In the genomic region with DNA sequence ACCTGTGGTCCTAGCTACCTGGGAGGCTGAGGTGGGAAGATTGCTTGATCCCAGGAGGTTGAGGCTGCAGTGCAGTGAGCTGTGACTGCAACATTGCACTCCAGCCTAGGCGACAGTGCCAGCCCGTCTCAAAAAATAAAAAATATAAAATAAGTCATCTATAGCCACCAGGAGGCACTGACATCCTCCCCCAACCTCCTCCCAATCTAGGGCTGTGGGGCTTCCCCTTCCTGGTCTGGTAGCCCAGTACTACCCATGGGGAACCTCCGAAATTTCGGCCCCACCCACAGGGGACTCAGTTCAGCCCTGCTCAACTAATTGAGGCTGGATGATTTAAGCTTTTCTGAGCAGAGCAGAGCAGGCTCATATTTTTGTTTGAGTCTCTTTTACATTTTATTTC, we compare ENCODE assay signal across 9 cellular contexts. TPM values are rescaled to one million over a fixed set of nuclear protein-coding genes. Genes with fewer than 3 reads are reported as not detected.
DNase-seq lines count a peak whose midpoint lies in the region; ATAC-seq, FAIRE-seq and TF ChIP-seq lines count a peak whose summit lies in the region.
"Had no signal": no experiment of that assay in that cellular context is flagged by ENCODE, and none has a peak within 500 bp of the region (broad histone marks: within the 10 kb centered on the region; RNA-seq: fewer than 3 reads in every experiment).

No MANE protein-coding gene starts in this region.

- H3K36me3 Mint-ChIP-seq in HFFc6 (ENCODE audit: low read depth) (no peaks in the 10 kb centered on the region), Calu3 (ENCODE audit: insufficient read depth, unreplicated experiment) (peaks cover 18% of the 10 kb centered on the region)

- H3K27ac Mint-ChIP-seq in HFFc6 (no peak overlapping the region), Calu3 (ENCODE audit: unreplicated experiment) (no peak overlapping the region)

- H3K4me2 ChIP-seq in SK-N-SH (no peak overlapping the region), K562 (ENCODE audit: insufficient read depth, low read length) (no peak overlapping the region)

- peak; percentile 55 for ATAC-seq in K562
- no peak for ATAC-seq in psoas muscle

- H3K9me3 Mint-ChIP-seq in HFFc6 (no peaks in the 10 kb centered on the region), Calu3 (ENCODE audit: low read depth, unreplicated experiment) (no peaks in the 10 kb centered on the region)

- CTCF ChIA-PET in SK-N-SH (lab: Yijun Ruan, JAX), result interaction anchor here (1.0 to 4.1 kb wide), 6 partner anchors 9 to 36 kb away, joined by 3 to 34 read pairs (median 3); a partner anchor contains a TSS
- CTCF ChIA-PET in K562 (lab: Yijun Ruan, JAX; ENCODE audit: low intra/inter-chr PET ratio), result interaction anchor here (0.9 to 1.3 kb wide), 2 partner anchors 28 to 34 kb away, joined by 3 to 10 read pairs; no protein-coding TSS in a partner anchor
- CTCF ChIA-PET in Calu3 (lab: Charles Lee), result interaction anchor here (0.6 to 0.9 kb wide), 2 partner anchors 9 to 22 kb away, joined by 3 read pairs; no protein-coding TSS in a partner anchor

- H3K27ac ChIP-seq in SK-N-SH (ENCODE audit: low read depth in 2 of 2, low read length in 1 of 2), result no peak overlapping the region
- no peak overlapping the region for H3K27ac ChIP-seq in K562 (ENCODE audit: extremely low read depth, low read depth, low read length)
- no peak overlapping the region for H3K27ac ChIP-seq in psoas muscle

- H3K9ac ChIP-seq in SK-N-SH (no peak overlapping the region), K562 (ENCODE audit: insufficient read depth in 1 of 2, low read depth in 2 of 2, low read length in 2 of 2) (peak overlapping the region in 1 of 2 experiments; percentile 55; a peak in 1 of 4 replicates)

- H3K4me1 Mint-ChIP-seq in HFFc6 (ENCODE audit: low read depth), result peaks cover 16% of the 10 kb centered on the region
- peaks cover 30% of the 10 kb centered on the region for H3K4me1 Mint-ChIP-seq in Calu3 (ENCODE audit: low read depth, unreplicated experiment)

- no peak overlapping the region for H3K4me3 Mint-ChIP-seq in HFFc6
- no peak overlapping the region for H3K4me3 Mint-ChIP-seq in Calu3 (ENCODE audit: low read depth, unreplicated experiment)

- H3K4me3 ChIP-seq in GM12875 (ENCODE audit: low read depth, low read length) (no peak overlapping the region), SK-N-SH (ENCODE audit: low read depth in 2 of 2, low read length in 1 of 2) (no peak overlapping the region), K562 (no peak overlapping the region), psoas muscle (no peak overlapping the region)
- H3K4me3 ChIP-seq: lung had no signal

- POLR2A ChIA-PET in SK-N-SH (lab: Yijun Ruan, JAX), result interaction anchor here (1.0 kb wide), 1 partner anchor 39 kb away, joined by 3 read pairs; a partner anchor contains a TSS
- POLR2A ChIA-PET in K562 (lab: Yijun Ruan, JAX), result interaction anchor here (0.7 kb wide), 1 partner anchor 48 kb away, joined by 4 read pairs; no protein-coding TSS in a partner anchor

- H3K9me3 ChIP-seq in SK-N-SH (no peaks in the 10 kb centered on the region), K562 (replicated peaks; ENCODE audit: control insufficient read depth, insufficient read depth, low read depth, low read length) (no peaks in the 10 kb centered on the region), psoas muscle (no peaks in the 10 kb centered on the region)

- DNase-seq in HFFc6 (no peak), SK-N-SH (peak; percentile 57), K562 (ENCODE audit: extremely low read depth in 1 of 4, low spot score in 3 of 4) (peak; percentile 54 to 69 (median 62)), psoas muscle (peak in 1 of 2 donors; percentile 50), ecto neural progenitor cell (ENCODE audit: low spot score) (no peak), amniotic stem cell (lab: John Stamatoyannopoulos, UW) (no peak), Calu3 (no peak)

- peaks cover 24% of the 10 kb centered on the region for H3K27me3 ChIP-seq in SK-N-SH (ENCODE audit: insufficient read depth)
- H3K27me3 ChIP-seq in K562 (ENCODE audit: control insufficient read depth in 2 of 2, insufficient read depth in 2 of 2, low read length in 2 of 2), result peaks cover 2 to 11% of the 10 kb centered on the region in 2 experiments; a peak in 2 of 5 replicates
- H3K27me3 ChIP-seq in psoas muscle (ENCODE audit: insufficient read depth in 3 of 3, low read length in 2 of 3), result peaks cover 0 to 5% (median 2%) of the 10 kb centered on the region in 3 donors

- H3K9me2 ChIP-seq in SK-N-SH, result no peaks in the 10 kb centered on the region

- H3K9me1 ChIP-seq in K562 (ENCODE audit: control insufficient read depth, insufficient read depth, low read length), result no peaks in the 10 kb centered on the region

- intact Hi-C loops in K562 (cut with micrococcal nuclease), result loop anchor here (2.0 kb wide), 1 partner anchor 29 kb away; no protein-coding TSS in a partner anchor
- intact Hi-C loops in psoas muscle (cut with DNase I), result loop anchor here (5.0 kb wide), 1 partner anchor 34 kb away; no protein-coding TSS in a partner anchor
- intact Hi-C loops in Calu3 (cut with micrococcal nuclease; ENCODE audit: unreplicated experiment), result no loop called here

- no peak for TF ChIP-seq RAD21 in SK-N-SH (IDR thresholded peaks at IDR 0.05; ENCODE audit: low read length)
- TF ChIP-seq RAD21 in K562 (CRISPR knock-in tag; conservative IDR thresholded peaks at IDR 0.05 in 1 of 2, IDR thresholded peaks at IDR 0.05 in 1 of 2), result peak; percentile 32 to 53

- H3K27me3 Mint-ChIP-seq in HFFc6 (ENCODE audit: insufficient read depth) (peaks cover 34% of the 10 kb centered on the region), Calu3 (ENCODE audit: unreplicated experiment) (peaks cover 50% of the 10 kb centered on the region)

- H3F3A ChIP-seq in SK-N-SH (replicated peaks; ENCODE audit: insufficient read depth), result peaks cover 7% of the 10 kb centered on the region

- H3K36me3 ChIP-seq in SK-N-SH (replicated peaks in 1 of 2; ENCODE audit: control insufficient read depth in 1 of 2, insufficient read depth in 2 of 2, low read length in 1 of 2), result no peaks in the 10 kb centered on the region
- H3K36me3 ChIP-seq in K562 (ENCODE audit: control insufficient read depth, insufficient read depth, low read length), result no peaks in the 10 kb centered on the region
- no peaks in the 10 kb centered on the region for H3K36me3 ChIP-seq in psoas muscle (ENCODE audit: insufficient read depth in 1 of 2, low read depth in 1 of 2)

- TF ChIP-seq EP300 in SK-N-SH (IDR thresholded peaks at IDR 0.05; ENCODE audit: borderline replicate concordance in 1 of 2, low read depth in 1 of 2, low read length in 1 of 2) (no peak), K562 (IDR thresholded peaks at IDR 0.05; ENCODE audit: low read length) (no peak)

- BruUV-seq in K562 (replicated peaks; lab: Mats Ljungman, UMichigan) (no TSS peak), Calu3 (replicated peaks; lab: Mats Ljungman, UMichigan) (no TSS peak)

- 21% methylated on average over 4 of the region's 4 CpGs for WGBS in SK-N-SH (ENCODE audit: low lambda C conversion rate)
- WGBS in K562 (ENCODE audit: insufficient coverage, low coverage, missing lambda C conversion rate), result 1% methylated on average over 4 of the region's 4 CpGs
- 30 to 42% (median 35%) methylated on average over 4 of the region's 4 CpGs for WGBS in psoas muscle, 3 donors

- peaks cover 8 to 9% of the 10 kb centered on the region in 2 experiments; a peak in 2 of 4 replicates for H3K4me1 ChIP-seq in SK-N-SH (ENCODE audit: control insufficient read depth in 1 of 2, insufficient read depth in 2 of 2, low read depth in 1 of 2, low read length in 1 of 2)
- H3K4me1 ChIP-seq in K562 (replicated peaks in 1 of 2; ENCODE audit: control insufficient read depth in 2 of 2, insufficient read depth in 2 of 2, low read length in 2 of 2), result peaks cover 14 to 32% of the 10 kb centered on the region in 2 experiments
- H3K4me1 ChIP-seq in psoas muscle, result peaks cover 5% of the 10 kb centered on the region

- FAIRE-seq in K562 (lab: Jason Lieb, UNC), result no peak

- peak; percentile 55; the same call in 1 of the 2 replicates for TF ChIP-seq CTCF in GM12875 (IDR thresholded peaks at IDR 0.05; ENCODE audit: borderline replicate concordance, insufficient read depth, low read depth, low read length)
- TF ChIP-seq CTCF in HFFc6 (IDR thresholded peaks at IDR 0.05), result peak; percentile 57
- TF ChIP-seq CTCF in SK-N-SH (IDR thresholded peaks at IDR 0.05), result peak; percentile 48
- TF ChIP-seq CTCF in K562 (IDR thresholded peaks at IDR 0.05 in 2 of 3, conservative IDR thresholded peaks at IDR 0.05 in 1 of 3; ENCODE audit: insufficient read depth in 2 of 3, low read depth in 1 of 3, low read length in 3 of 3), result peak; percentile 65 to 67 (median 66)
- TF ChIP-seq CTCF in psoas muscle (IDR thresholded peaks at IDR 0.05), result peak; percentile 14
- no peak for TF ChIP-seq CTCF in Calu3 (IDR thresholded peaks at IDR 0.05; ENCODE audit: unreplicated experiment)

- no peaks in the 10 kb centered on the region for H4K20me1 ChIP-seq in SK-N-SH (ENCODE audit: insufficient read depth)
- H4K20me1 ChIP-seq in K562 (replicated peaks; ENCODE audit: control insufficient read depth, insufficient read depth, low read length), result no peaks in the 10 kb centered on the region

- H3K79me2 ChIP-seq in SK-N-SH (ENCODE audit: insufficient read depth) (no peaks in the 10 kb centered on the region), K562 (ENCODE audit: control insufficient read depth, insufficient read depth, low read length) (no peaks in the 10 kb centered on the region)

- H2AFZ ChIP-seq in SK-N-SH (ENCODE audit: low read depth), result no peak overlapping the region
- peak overlapping the region; percentile 68 for H2AFZ ChIP-seq in K562 (ENCODE audit: low read depth, low read length)

- in situ Hi-C loops in K562 (cut with MboI), result no loop called here

- no peak for TF ChIP-seq POLR2A in K562 (conservative IDR thresholded peaks at IDR 0.05)

RNA-seq across cellular contexts. Expression of a gene that starts 3.2 kb away (rescaled TPM):
- total RNA-seq in HFFc6 (2021; fragmentation: NEBNext Ultra II Directional; extraction: Animal tissue kit (Norgen Biotek cat#: 25700)), result not detected
- 0.05 TPM in 1 of 2 replicates, not detected in the other for polyA plus RNA-seq in SK-N-SH (2012; rRNA removed)
- polyA plus RNA-seq in SK-N-SH (2012; cell fraction: cytosol; rRNA removed), result not detected in 2 replicates
- 0.08 and 0.16 TPM in 2 replicates for polyA plus RNA-seq in SK-N-SH (2012; cell fraction: nucleus; rRNA removed)
- not detected in 2 replicates for total RNA-seq in K562 (2011; cell fraction: chromatin; rRNA removed; ENCODE audit: low replicate concordance)
- 0.17 TPM in 1 of 2 replicates, not detected in the other for total RNA-seq in K562 (2011; cell fraction: nucleolus; rRNA removed)
- 0.37 TPM in 1 of 2 replicates, not detected in the other for total RNA-seq in K562 (2011; cell fraction: nucleoplasm; rRNA removed)
- total RNA-seq in K562 (2014; rRNA removed), result not detected in 2 replicates
- total RNA-seq in K562 (2014; rRNA removed; fragmentation: Illumina TruSeq; extraction: Trizol), result not detected in 2 replicates
- not detected in 2 replicates for total RNA-seq in K562 (2015; rRNA removed; fragmentation: Illumina TruSeq; extraction: Trizol)
- total RNA-seq in K562 (2021), result 0.16 and 0.22 TPM in 2 replicates
- not detected in 2 replicates for polyA plus RNA-seq in K562 (2011; rRNA removed)
- polyA plus RNA-seq in K562 (2011; cell fraction: cytosol; rRNA removed), result 0.03 TPM in 1 of 2 replicates, not detected in the other
- polyA plus RNA-seq in K562 (2011; cell fraction: nucleus; rRNA removed), result 0.10 TPM in 1 of 2 replicates, not detected in the other
- polyA plus RNA-seq in K562 (2012), result 0.14 TPM in 1 of 2 replicates, not detected in the other
- polyA plus RNA-seq in K562 (2014; fragmentation: Illumina TruSeq; extraction: Trizol), result not detected in 2 replicates
- polyA plus RNA-seq in K562 (2014; fragmentation: Nextera tagmentation; extraction: Ambion mirVana), result not detected
- not detected in 2 replicates for polyA plus RNA-seq in K562 (2014; rRNA removed)
- polyA minus RNA-seq in K562 (2011; rRNA and poly(A)+ RNA removed), result not detected in 2 replicates
- not detected in 2 replicates for polyA minus RNA-seq in K562 (2011; cell fraction: cytosol; rRNA and poly(A)+ RNA removed)
- polyA minus RNA-seq in K562 (2011; cell fraction: nucleus; rRNA and poly(A)+ RNA removed), result not detected in 2 replicates
- under 1 TPM in 1 of 4 donors, not detected in 3; 0.16 TPM for total RNA-seq in psoas muscle
- polyA plus RNA-seq in psoas muscle, result under 1 TPM in 1 of 3 donors, not detected in 2; 0.07 TPM
- not detected in 2 replicates for total RNA-seq in Calu3 (2022)

RNA-seq across cellular contexts. Expression of a gene that starts 16.5 kb away (rescaled TPM):
- 10 to 100 TPM in 2 of 6 experiments, 1 to 10 TPM in 4; 7.6 to 10.2 (median 9.5) TPM for total RNA-seq in HFFc6 (2021; fragmentation: NEBNext Ultra II Directional; extraction: Animal tissue kit (Norgen Biotek cat#: 25700))
- polyA plus RNA-seq in SK-N-SH (2012; rRNA removed) (7.6 and 9.7 TPM in 2 replicates), K562 (2011; rRNA removed) (3.6 and 4.7 TPM in 2 replicates), K562 (2014; fragmentation: Illumina TruSeq; extraction: Trizol) (3.3 and 5.0 TPM in 2 replicates), K562 (2014; fragmentation: Nextera tagmentation; extraction: Ambion mirVana) (not detected), K562 (2014; rRNA removed) (8.3 and 8.7 TPM in 2 replicates), psoas muscle (1 to 10 TPM; 1.9 to 5.4 (median 4.6) TPM)
- polyA plus RNA-seq in SK-N-SH (2012; cell fraction: cytosol; rRNA removed), result 3.8 and 6.7 TPM in 2 replicates
- 17.6 and 22.7 TPM in 2 replicates for polyA plus RNA-seq in SK-N-SH (2012; cell fraction: nucleus; rRNA removed)
- total RNA-seq in K562 (2011; cell fraction: chromatin; rRNA removed; ENCODE audit: low replicate concordance), result 3.9 and 8.4 TPM in 2 replicates
- 8.7 and 9.3 TPM in 2 replicates for total RNA-seq in K562 (2011; cell fraction: nucleolus; rRNA removed)
- total RNA-seq in K562 (2011; cell fraction: nucleoplasm; rRNA removed), result 3.0 and 3.1 TPM in 2 replicates
- total RNA-seq in K562 (2014; rRNA removed) (11.8 and 14.2 TPM in 2 replicates), K562 (2014; rRNA removed; fragmentation: Illumina TruSeq; extraction: Trizol) (1.9 and 2.4 TPM in 2 replicates), K562 (2015; rRNA removed; fragmentation: Illumina TruSeq; extraction: Trizol) (5.1 and 5.4 TPM in 2 replicates), K562 (2021) (9.4 and 10.1 TPM in 2 replicates), psoas muscle (1 to 10 TPM; 1.8 to 4.1 (median 1.9) TPM), Calu3 (2022) (17.2 and 17.7 TPM in 2 replicates)
- polyA plus RNA-seq in K562 (2011; cell fraction: cytosol; rRNA removed), result 6.0 and 16.0 TPM in 2 replicates
- 6.6 and 12.0 TPM in 2 replicates for polyA plus RNA-seq in K562 (2011; cell fraction: nucleus; rRNA removed)
- polyA plus RNA-seq in K562 (2012), result 6.3 and 12.0 TPM in 2 replicates
- 0.81 and 2.0 TPM in 2 replicates for polyA minus RNA-seq in K562 (2011; rRNA and poly(A)+ RNA removed)
- polyA minus RNA-seq in K562 (2011; cell fraction: cytosol; rRNA and poly(A)+ RNA removed), result 4.6 and 6.7 TPM in 2 replicates
- 1.9 and 2.6 TPM in 2 replicates for polyA minus RNA-seq in K562 (2011; cell fraction: nucleus; rRNA and poly(A)+ RNA removed)

RNA-seq across cellular contexts. Expression of a gene that starts 30.4 kb away (rescaled TPM):
- total RNA-seq in HFFc6 (2021; fragmentation: NEBNext Ultra II Directional; extraction: Animal tissue kit (Norgen Biotek cat#: 25700)), result 1 to 10 TPM in 5 of 6 experiments, under 1 TPM in 1; 1.00 to 2.3 (median 1.7) TPM
- polyA plus RNA-seq in SK-N-SH (2012; rRNA removed), result 26.4 and 34.7 TPM in 2 replicates
- polyA plus RNA-seq in SK-N-SH (2012; cell fraction: cytosol; rRNA removed), result 21.8 and 21.9 TPM in 2 replicates
- polyA plus RNA-seq in SK-N-SH (2012; cell fraction: nucleus; rRNA removed), result 39.1 and 47.2 TPM in 2 replicates
- total RNA-seq in K562 (2011; cell fraction: chromatin; rRNA removed; ENCODE audit: low replicate concordance), result 1.1 TPM in 1 of 2 replicates, not detected in the other
- total RNA-seq in K562 (2011; cell fraction: nucleolus; rRNA removed), result 0.50 and 1.1 TPM in 2 replicates
- total RNA-seq in K562 (2011; cell fraction: nucleoplasm; rRNA removed), result not detected in 2 replicates
- total RNA-seq in K562 (2014; rRNA removed), result not detected in 2 replicates
- total RNA-seq in K562 (2014; rRNA removed; fragmentation: Illumina TruSeq; extraction: Trizol), result not detected in 2 replicates
- not detected in 2 replicates for total RNA-seq in K562 (2015; rRNA removed; fragmentation: Illumina TruSeq; extraction: Trizol)
- 1.5 and 2.2 TPM in 2 replicates for total RNA-seq in K562 (2021)
- 0.21 TPM in 1 of 2 replicates, not detected in the other for polyA plus RNA-seq in K562 (2011; rRNA removed)
- polyA plus RNA-seq in K562 (2011; cell fraction: cytosol; rRNA removed), result 0.40 TPM in 2 replicates
- 0.29 and 0.43 TPM in 2 replicates for polyA plus RNA-seq in K562 (2011; cell fraction: nucleus; rRNA removed)
- 1.0 and 5.1 TPM in 2 replicates for polyA plus RNA-seq in K562 (2012)
- 0.31 and 0.64 TPM in 2 replicates for polyA plus RNA-seq in K562 (2014; fragmentation: Illumina TruSeq; extraction: Trizol)
- polyA plus RNA-seq in K562 (2014; fragmentation: Nextera tagmentation; extraction: Ambion mirVana), result under 1 TPM; 0.24 to 0.42 TPM
- polyA plus RNA-seq in K562 (2014; rRNA removed), result 0.43 and 2.0 TPM in 2 replicates
- not detected in 2 replicates for polyA minus RNA-seq in K562 (2011; rRNA and poly(A)+ RNA removed)
- not detected in 2 replicates for polyA minus RNA-seq in K562 (2011; cell fraction: cytosol; rRNA and poly(A)+ RNA removed)
- not detected in 2 replicates for polyA minus RNA-seq in K562 (2011; cell fraction: nucleus; rRNA and poly(A)+ RNA removed)
- total RNA-seq in psoas muscle, result 100 to 1,000 TPM in 3 of 4 donors, 10 to 100 TPM in 1; 90.5 to 192 (median 123) TPM
- polyA plus RNA-seq in psoas muscle, result 100 to 1,000 TPM; 302 to 749 (median 618) TPM
- 81.8 and 89.0 TPM in 2 replicates for total RNA-seq in Calu3 (2022)

RNA-seq across cellular contexts. Expression of a gene that starts 39.0 kb away (rescaled TPM):
- 1 to 10 TPM; 5.9 to 7.3 (median 6.9) TPM for total RNA-seq in HFFc6 (2021; fragmentation: NEBNext Ultra II Directional; extraction: Animal tissue kit (Norgen Biotek cat#: 25700))
- polyA plus RNA-seq in SK-N-SH (2012; rRNA removed), result 0.83 and 1.1 TPM in 2 replicates
- polyA plus RNA-seq in SK-N-SH (2012; cell fraction: cytosol; rRNA removed), result 0.55 and 0.92 TPM in 2 replicates
- polyA plus RNA-seq in SK-N-SH (2012; cell fraction: nucleus; rRNA removed), result 1.4 and 2.5 TPM in 2 replicates
- 3.3 and 8.4 TPM in 2 replicates for total RNA-seq in K562 (2011; cell fraction: chromatin; rRNA removed; ENCODE audit: low replicate concordance)
- 6.6 and 7.7 TPM in 2 replicates for total RNA-seq in K562 (2011; cell fraction: nucleolus; rRNA removed)
- total RNA-seq in K562 (2011; cell fraction: nucleoplasm; rRNA removed), result 4.5 and 4.7 TPM in 2 replicates
- total RNA-seq in K562 (2014; rRNA removed), result 2.7 and 3.2 TPM in 2 replicates
- total RNA-seq in K562 (2014; rRNA removed; fragmentation: Illumina TruSeq; extraction: Trizol), result 0.61 and 0.84 TPM in 2 replicates
- 1.8 and 2.1 TPM in 2 replicates for total RNA-seq in K562 (2015; rRNA removed; fragmentation: Illumina TruSeq; extraction: Trizol)
- total RNA-seq in K562 (2021), result 9.3 and 10.0 TPM in 2 replicates
- polyA plus RNA-seq in K562 (2011; rRNA removed), result 0.74 and 1.2 TPM in 2 replicates
- polyA plus RNA-seq in K562 (2011; cell fraction: cytosol; rRNA removed), result 0.93 and 2.0 TPM in 2 replicates
- polyA plus RNA-seq in K562 (2011; cell fraction: nucleus; rRNA removed), result 3.5 and 6.9 TPM in 2 replicates
- 6.1 and 13.6 TPM in 2 replicates for polyA plus RNA-seq in K562 (2012)
- 1.8 and 5.0 TPM in 2 replicates for polyA plus RNA-seq in K562 (2014; fragmentation: Illumina TruSeq; extraction: Trizol)
- polyA plus RNA-seq in K562 (2014; fragmentation: Nextera tagmentation; extraction: Ambion mirVana), result under 1 TPM; 0.49 to 0.62 TPM
- 3.1 and 3.2 TPM in 2 replicates for polyA plus RNA-seq in K562 (2014; rRNA removed)
- 0.88 and 0.99 TPM in 2 replicates for polyA minus RNA-seq in K562 (2011; rRNA and poly(A)+ RNA removed)
- 3.6 and 7.0 TPM in 2 replicates for polyA minus RNA-seq in K562 (2011; cell fraction: cytosol; rRNA and poly(A)+ RNA removed)
- polyA minus RNA-seq in K562 (2011; cell fraction: nucleus; rRNA and poly(A)+ RNA removed), result 3.0 and 3.4 TPM in 2 replicates
- 10 to 100 TPM in 1 of 4 donors, 1 to 10 TPM in 3; 8.1 to 11.6 (median 9.2) TPM for total RNA-seq in psoas muscle
- 10 to 100 TPM in 2 of 3 donors, 1 to 10 TPM in 1; 7.9 to 19.1 (median 18.9) TPM for polyA plus RNA-seq in psoas muscle
- total RNA-seq in Calu3 (2022), result 9.8 and 11.8 TPM in 2 replicates

RNA-seq across cellular contexts. Expression of a gene that starts 49.5 kb away (rescaled TPM):
- under 1 TPM in 3 of 6 experiments, not detected in 3; 0.05 to 0.17 (median 0.07) TPM for total RNA-seq in HFFc6 (2021; fragmentation: NEBNext Ultra II Directional; extraction: Animal tissue kit (Norgen Biotek cat#: 25700))
- 0.03 and 0.05 TPM in 2 replicates for polyA plus RNA-seq in SK-N-SH (2012; rRNA removed)
- 0.01 TPM in 2 replicates for polyA plus RNA-seq in SK-N-SH (2012; cell fraction: cytosol; rRNA removed)
- 0.05 and 0.13 TPM in 2 replicates for polyA plus RNA-seq in SK-N-SH (2012; cell fraction: nucleus; rRNA removed)
- 0.14 TPM in 1 of 2 replicates, not detected in the other for total RNA-seq in K562 (2011; cell fraction: chromatin; rRNA removed; ENCODE audit: low replicate concordance)
- 0.17 TPM in 1 of 2 replicates, not detected in the other for total RNA-seq in K562 (2011; cell fraction: nucleolus; rRNA removed)
- total RNA-seq in K562 (2011; cell fraction: nucleoplasm; rRNA removed), result 0.07 and 0.15 TPM in 2 replicates
- not detected in 2 replicates for total RNA-seq in K562 (2014; rRNA removed)
- total RNA-seq in K562 (2014; rRNA removed; fragmentation: Illumina TruSeq; extraction: Trizol), result not detected in 2 replicates
- total RNA-seq in K562 (2015; rRNA removed; fragmentation: Illumina TruSeq; extraction: Trizol), result 0.04 TPM in 1 of 2 replicates, not detected in the other
- 0.09 TPM in 1 of 2 replicates, not detected in the other for total RNA-seq in K562 (2021)
- polyA plus RNA-seq in K562 (2011; rRNA removed), result not detected in 2 replicates
- 0.01 TPM in 1 of 2 replicates, not detected in the other for polyA plus RNA-seq in K562 (2011; cell fraction: cytosol; rRNA removed)
- polyA plus RNA-seq in K562 (2011; cell fraction: nucleus; rRNA removed), result 0.03 and 0.08 TPM in 2 replicates
- polyA plus RNA-seq in K562 (2012), result 0.51 and 0.58 TPM in 2 replicates
- 0.03 TPM in 1 of 2 replicates, not detected in the other for polyA plus RNA-seq in K562 (2014; fragmentation: Illumina TruSeq; extraction: Trizol)
- not detected for polyA plus RNA-seq in K562 (2014; fragmentation: Nextera tagmentation; extraction: Ambion mirVana)
- not detected in 2 replicates for polyA plus RNA-seq in K562 (2014; rRNA removed)
- not detected in 2 replicates for polyA minus RNA-seq in K562 (2011; rRNA and poly(A)+ RNA removed)
- polyA minus RNA-seq in K562 (2011; cell fraction: cytosol; rRNA and poly(A)+ RNA removed), result 0.19 TPM in 1 of 2 replicates, not detected in the other
- not detected in 2 replicates for polyA minus RNA-seq in K562 (2011; cell fraction: nucleus; rRNA and poly(A)+ RNA removed)
- total RNA-seq in psoas muscle, result 1 to 10 TPM in 3 of 4 donors, under 1 TPM in 1; 0.67 to 2.3 (median 1.2) TPM
- polyA plus RNA-seq in psoas muscle, result 1 to 10 TPM in 1 of 3 donors, under 1 TPM in 2; 0.13 to 1.2 (median 0.23) TPM
- total RNA-seq in Calu3 (2022), result 0.27 and 0.31 TPM in 2 replicates

Comparison
In these comparisons a context has a peak if more than half of its experiments do, and no peak if none do; other contexts are left out.
1. DNase-seq: peak in SK-N-SH (single experiment) and K562 (4 of 4); none in HFFc6 (single experiment), ecto neural progenitor cell (single experiment), amniotic stem cell (single experiment) and Calu3 (single experiment).
2. RNA of a gene that starts 30.4 kb away (total RNA-seq): 90.5 to 192 TPM in psoas muscle and 81.8 to 89.0 TPM in Calu3; 1.00 to 2.3 TPM in HFFc6 and 0.50 to 2.2 TPM in K562; every median in the first group is over 10 times any median in the second.